In genomic region chr16:482468-483185, GRCh38 we compare ENCODE assay signal across 1 cellular context.
TF ChIP-seq lines count a peak whose summit lies in the region.

No MANE protein-coding gene starts in this region.

TF ChIP-seq in HepG2, 621 proteins besides CTCF, POLR2A, EP300 and RAD21:
- TF ChIP-seq HMGXB4 (CRISPR knock-in tag; IDR thresholded peaks at IDR 0.05; ENCODE audit: borderline replicate concordance in 1 of 2, low read depth in 1 of 2) (no peak), SMC3 (IDR thresholded peaks at IDR 0.05; ENCODE audit: low read length) (no peak), ZSCAN25 (CRISPR knock-in tag; IDR thresholded peaks at IDR 0.05) (no peak), ZNF432 (CRISPR knock-in tag; IDR thresholded peaks at IDR 0.05; ENCODE audit: borderline replicate concordance) (no peak), RBFOX2 (IDR thresholded peaks at IDR 0.05; ENCODE audit: low read depth, low read length) (peak; percentile 52; the same call in 1 of the 2 replicates), BATF2 (CRISPR knock-in tag; IDR thresholded peaks at IDR 0.05) (no peak), AGO2 (optimal IDR thresholded peaks at IDR 0.05; ENCODE audit: low read depth, low read length) (peak; percentile 72), ZNF10 (CRISPR knock-in tag; IDR thresholded peaks at IDR 0.05; ENCODE audit: borderline replicate concordance, low read depth) (no peak), ZNF687 (CRISPR knock-in tag; IDR thresholded peaks at IDR 0.05) (no peak)
- TF ChIP-seq, protein P1, sequence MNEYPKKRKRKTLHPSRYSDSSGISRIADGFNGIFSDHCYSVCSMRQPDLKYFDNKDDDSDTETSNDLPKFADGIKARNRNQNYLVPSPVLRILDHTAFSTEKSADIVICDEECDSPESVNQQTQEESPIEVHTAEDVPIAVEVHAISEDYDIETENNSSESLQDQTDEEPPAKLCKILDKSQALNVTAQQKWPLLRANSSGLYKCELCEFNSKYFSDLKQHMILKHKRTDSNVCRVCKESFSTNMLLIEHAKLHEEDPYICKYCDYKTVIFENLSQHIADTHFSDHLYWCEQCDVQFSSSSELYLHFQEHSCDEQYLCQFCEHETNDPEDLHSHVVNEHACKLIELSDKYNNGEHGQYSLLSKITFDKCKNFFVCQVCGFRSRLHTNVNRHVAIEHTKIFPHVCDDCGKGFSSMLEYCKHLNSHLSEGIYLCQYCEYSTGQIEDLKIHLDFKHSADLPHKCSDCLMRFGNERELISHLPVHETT (CRISPR knock-in tag; conservative IDR thresholded peaks at IDR 0.05), result no peak
- TF ChIP-seq, protein P2, sequence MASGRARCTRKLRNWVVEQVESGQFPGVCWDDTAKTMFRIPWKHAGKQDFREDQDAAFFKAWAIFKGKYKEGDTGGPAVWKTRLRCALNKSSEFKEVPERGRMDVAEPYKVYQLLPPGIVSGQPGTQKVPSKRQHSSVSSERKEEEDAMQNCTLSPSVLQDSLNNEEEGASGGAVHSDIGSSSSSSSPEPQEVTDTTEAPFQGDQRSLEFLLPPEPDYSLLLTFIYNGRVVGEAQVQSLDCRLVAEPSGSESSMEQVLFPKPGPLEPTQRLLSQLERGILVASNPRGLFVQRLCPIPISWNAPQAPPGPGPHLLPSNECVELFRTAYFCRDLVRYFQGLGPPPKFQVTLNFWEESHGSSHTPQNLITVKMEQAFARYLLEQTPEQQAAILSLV (CRISPR knock-in tag; IDR thresholded peaks at IDR 0.05; ENCODE audit: borderline replicate concordance), result no peak
- TF ChIP-seq, protein P3, sequence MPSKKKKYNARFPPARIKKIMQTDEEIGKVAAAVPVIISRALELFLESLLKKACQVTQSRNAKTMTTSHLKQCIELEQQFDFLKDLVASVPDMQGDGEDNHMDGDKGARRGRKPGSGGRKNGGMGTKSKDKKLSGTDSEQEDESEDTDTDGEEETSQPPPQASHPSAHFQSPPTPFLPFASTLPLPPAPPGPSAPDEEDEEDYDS (CRISPR knock-in tag; IDR thresholded peaks at IDR 0.05), result no peak
- TF ChIP-seq, protein P4, sequence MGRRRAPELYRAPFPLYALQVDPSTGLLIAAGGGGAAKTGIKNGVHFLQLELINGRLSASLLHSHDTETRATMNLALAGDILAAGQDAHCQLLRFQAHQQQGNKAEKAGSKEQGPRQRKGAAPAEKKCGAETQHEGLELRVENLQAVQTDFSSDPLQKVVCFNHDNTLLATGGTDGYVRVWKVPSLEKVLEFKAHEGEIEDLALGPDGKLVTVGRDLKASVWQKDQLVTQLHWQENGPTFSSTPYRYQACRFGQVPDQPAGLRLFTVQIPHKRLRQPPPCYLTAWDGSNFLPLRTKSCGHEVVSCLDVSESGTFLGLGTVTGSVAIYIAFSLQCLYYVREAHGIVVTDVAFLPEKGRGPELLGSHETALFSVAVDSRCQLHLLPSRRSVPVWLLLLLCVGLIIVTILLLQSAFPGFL (CRISPR knock-in tag; IDR thresholded peaks at IDR 0.05), result no peak
